8 cellular contexts compared by ENCODE assay signal in the genomic region with DNA sequence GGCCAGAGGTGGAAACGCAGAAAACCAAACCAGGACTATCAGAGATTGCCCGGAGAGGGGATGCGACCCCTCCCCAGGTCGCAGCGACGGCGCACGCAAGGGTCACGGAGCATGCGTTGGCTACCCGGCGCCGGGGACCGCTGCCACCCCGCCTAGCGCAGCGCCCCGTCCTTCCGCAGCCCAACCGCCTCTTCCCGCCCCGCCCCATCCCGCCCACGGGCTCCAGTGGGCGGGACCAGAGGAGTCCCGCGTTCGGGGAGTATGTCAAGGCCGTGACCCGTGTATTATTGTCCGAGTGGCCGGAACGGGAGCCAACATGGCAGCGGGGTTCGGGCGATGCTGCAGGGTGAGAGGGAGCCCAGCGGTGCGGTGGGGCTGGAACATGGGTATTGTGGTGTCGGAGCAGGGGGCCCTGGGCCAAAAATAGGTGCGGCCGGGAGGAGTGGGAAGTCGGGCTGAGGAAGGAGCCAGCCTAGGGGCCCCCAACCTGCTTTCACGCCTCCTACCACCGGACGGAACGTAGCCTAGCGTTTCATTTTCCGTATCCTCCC. TPM values are rescaled to one million over a fixed set of nuclear protein-coding genes. Genes with fewer than 3 reads are reported as not detected.
DNase-seq lines count a peak whose midpoint lies in the region; ATAC-seq, FAIRE-seq and TF ChIP-seq lines count a peak whose summit lies in the region.

A gene (plus strand): TSS at position 238 of the 551 bp plus-strand sequence. CDS start 79 bp downstream, at position 317.

- H4K20me1 ChIP-seq in H1 (replicated peaks in 1 of 2; ENCODE audit: control insufficient read depth in 1 of 2, insufficient read depth in 2 of 2, low read length in 2 of 2) = peaks cover 0 to 2% of the 10 kb centered on the region in 2 experiments

- H3K4me2 ChIP-seq in H1 (ENCODE audit: insufficient read depth in 1 of 2, low read depth in 2 of 2, low read length in 2 of 2) = peak within 1 kb of the TSS; percentile 58 to 70

- WGBS in H1 (ENCODE audit: extremely low coverage in 1 of 2, insufficient coverage in 1 of 2, insufficient read length in 1 of 2, insufficient replicate concordance in 2 of 2, low coverage in 1 of 2, low lambda C conversion rate in 2 of 2, missing lambda C conversion rate in 1 of 2), 2 experiments = 0% methylated on average over 27 of the region's 48 CpGs; no CpG with 5 or more reads in 1 of the 2 experiments

- no peaks in the 10 kb centered on the region for H3K9me3 ChIP-seq in H1 (ENCODE audit: insufficient read depth in 2 of 2, low read depth in 1 of 2, low read length in 1 of 2)

- peaks cover 6% of the 10 kb centered on the region for H3K36me3 Mint-ChIP-seq in activated CD8-positive, alpha-beta memory T cell treated with anti-CD3 and anti-CD28 coated beads, Interleukin-2, amount 10 ng/mL, durations not matched to agents 7 days and 5 days

- peak within 1 kb of the TSS; percentile 93; the same call in 1 of the 2 replicates for H4K8ac ChIP-seq in H1 (ENCODE audit: extremely low read depth, insufficient read depth, low read length)

- H3K14ac ChIP-seq in H1 (ENCODE audit: insufficient read length) = no peak within 1 kb of the TSS

- TF ChIP-seq EP300 in H1 (IDR thresholded peaks at IDR 0.05; ENCODE audit: borderline replicate concordance in 1 of 2, low read depth in 2 of 2, low read length in 2 of 2) = no peak

- peak within 1 kb of the TSS; percentile 99 for H4K5ac ChIP-seq in H1 (ENCODE audit: insufficient read length, low read depth, low read length)

- H2AK5ac ChIP-seq in H1 (ENCODE audit: low read depth, low read length) = no peak within 1 kb of the TSS

- peak within 1 kb of the TSS; percentile 84 for H4K91ac ChIP-seq in H1 (replicated peaks; ENCODE audit: insufficient read length, low read length)

- H3K56ac ChIP-seq in H1 (replicated peaks; ENCODE audit: insufficient read length, low read depth, low read length) = peak within 1 kb of the TSS; percentile 72

- TF ChIP-seq CTCF in HL-60 (IDR thresholded peaks at IDR 0.05; ENCODE audit: insufficient read depth, low read length) (no peak), H1 (IDR thresholded peaks at IDR 0.05; ENCODE audit: control extremely low read depth in 1 of 3, insufficient read depth in 1 of 3, low read depth in 1 of 3, low read length in 3 of 3) (no peak)

- H2AFZ ChIP-seq in H1 (ENCODE audit: low read length) = peak within 1 kb of the TSS; percentile 25; the same call in 1 of the 2 replicates

- H2BK15ac ChIP-seq in H1 (ENCODE audit: low read length) = no peak within 1 kb of the TSS

- TF ChIP-seq RAD21 in H1 (IDR thresholded peaks at IDR 0.05 in 1 of 2, conservative IDR thresholded peaks at IDR 0.05 in 1 of 2; ENCODE audit: low read depth in 2 of 2, low read length in 2 of 2) = no peak

- peaks cover 0 to 12% (median 9%) of the 10 kb centered on the region in 4 experiments; a peak in 4 of 7 replicates for H3K4me1 ChIP-seq in H1 (replicated peaks in 1 of 4; ENCODE audit: control insufficient read depth in 3 of 4, insufficient read depth in 4 of 4, low read length in 3 of 4)

- peaks cover 28% of the 10 kb centered on the region for H3K4me1 Mint-ChIP-seq in activated CD8-positive, alpha-beta memory T cell treated with anti-CD3 and anti-CD28 coated beads, Interleukin-2, amount 10 ng/mL, durations not matched to agents 7 days and 5 days

- no peak within 1 kb of the TSS for H2BK120ac ChIP-seq in H1 (replicated peaks; ENCODE audit: low read depth, low read length)

- peak within 1 kb of the TSS; percentile 88 for H3K18ac ChIP-seq in H1 (ENCODE audit: extremely low read depth, low read length)

- H3K4ac ChIP-seq in H1 (replicated peaks; ENCODE audit: insufficient read length, low read depth, low read length) = no peak within 1 kb of the TSS

- H3K27me3 ChIP-seq in HL-60 (ENCODE audit: insufficient read depth, poor library complexity, severe bottlenecking) (no peaks in the 10 kb centered on the region), H1 (replicated peaks in 1 of 4; ENCODE audit: control insufficient read depth in 3 of 4, extremely low read depth in 1 of 4, insufficient read depth in 3 of 4, low read length in 3 of 4) (no peaks in the 10 kb centered on the region)

- peak within 1 kb of the TSS; percentile 80 for H2BK5ac ChIP-seq in H1 (ENCODE audit: low read depth, low read length)

- H3K23me2 ChIP-seq in H1 (ENCODE audit: low read depth, low read length) = peaks cover 2% of the 10 kb centered on the region; the same call in 1 of the 2 replicates

- peaks cover 0 to 37% of the 10 kb centered on the region in 2 experiments; a peak in 2 of 4 replicates for H3K79me2 ChIP-seq in H1 (ENCODE audit: control insufficient read depth in 1 of 2, insufficient read depth in 2 of 2, low read length in 2 of 2)

- H3K4me3 ChIP-seq in HL-60 (replicated peaks; ENCODE audit: insufficient read depth, low read length) (peak within 1 kb of the TSS; percentile 73), H1 (ENCODE audit: extremely low read depth in 1 of 4, insufficient read depth in 2 of 4, low read depth in 3 of 4, low read length in 4 of 4) (peak within 1 kb of the TSS; percentile 63 to 91 (median 85))

- CTCF ChIA-PET in activated CD8-positive, alpha-beta memory T cell treated with anti-CD3 and anti-CD28 coated beads, Interleukin-2, amount 10 ng/mL, durations not matched to agents 7 days and 5 days (lab: Charles Lee) = no interaction called here
- CTCF ChIA-PET in H1 (lab: Charles Lee; ENCODE audit: partially characterized antibody) = interaction anchor here (1.0 to 1.3 kb wide), 4 partner anchors 52 to 110 kb away, joined by 3 to 8 read pairs (median 3); no protein-coding TSS in a partner anchor

- peak; percentile 85 for ATAC-seq in GM19463 (IDR thresholded peaks at IDR 0.05; ENCODE audit: unreplicated experiment)
- peak; percentile 97 for ATAC-seq in activated CD8-positive, alpha-beta memory T cell treated with anti-CD3 and anti-CD28 coated beads, Interleukin-2, amount 10 ng/mL, durations not matched to agents 7 days and 5 days

- peak in 1 of 2 experiments; percentile 72; a peak in 2 of 3 replicates for TF ChIP-seq POLR2A in H1 (IDR thresholded peaks at IDR 0.05; ENCODE audit: control extremely low read depth in 1 of 2, low read depth in 2 of 2, low read length in 2 of 2)

- no peak within 1 kb of the TSS for H2BK20ac ChIP-seq in H1 (ENCODE audit: low read length)

- no peaks in the 10 kb centered on the region; the same call in 1 of the 2 replicates for H3K79me1 ChIP-seq in H1 (ENCODE audit: low read depth, low read length)

- no peaks in the 10 kb centered on the region; a peak in 1 of 8 replicates for H3K36me3 ChIP-seq in H1 (ENCODE audit: control insufficient read depth in 2 of 4, insufficient read depth in 4 of 4, low read length in 3 of 4)

- H3K9me3 Mint-ChIP-seq in activated CD8-positive, alpha-beta memory T cell treated with anti-CD3 and anti-CD28 coated beads, Interleukin-2, amount 10 ng/mL, durations not matched to agents 7 days and 5 days (ENCODE audit: low read depth) = no peaks in the 10 kb centered on the region

- H3K27ac ChIP-seq in HL-60 (replicated peaks) (peak within 1 kb of the TSS; percentile 94), H1 (ENCODE audit: low read depth, low read length) (peak within 1 kb of the TSS; percentile 88)

- no peak for FAIRE-seq in H1 (lab: Jason Lieb, UNC)

- DNase-seq in COLO668 (lab: John Stamatoyannopoulos, UW; ENCODE audit: unreplicated experiment) (peak; percentile 96), HL-60 (ENCODE audit: low read depth in 1 of 2, low spot score in 1 of 2) (peak; percentile 58 to 86), NOMO-1 treated with DMSO at 0.1 percent for 48 hours (lab: John Stamatoyannopoulos, UW; ENCODE audit: unreplicated experiment) (peak; percentile 81), H1 (ENCODE audit: low read depth in 1 of 2, low spot score in 2 of 2) (peak; percentile 23 to 84), mesenteric fat pad (ENCODE audit: low spot score) (peak; percentile 95)
- peak; percentile 88 for DNase-seq in activated CD8-positive, alpha-beta memory T cell treated with anti-CD3 and anti-CD28 coated beads, Interleukin-2, amount 10 ng/mL, durations not matched to agents 7 days and 5 days
- peak; percentile 75 for DNase-seq in stimulated activated CD8-positive, alpha-beta memory T cell treated with anti-CD3 and anti-CD28 coated beads, Interleukin-15, amount 100 ng/mL, for 24 hours (ENCODE audit: low read depth)

- no peaks in the 10 kb centered on the region for H3K27me3 Mint-ChIP-seq in activated CD8-positive, alpha-beta memory T cell treated with anti-CD3 and anti-CD28 coated beads, Interleukin-2, amount 10 ng/mL, durations not matched to agents 7 days and 5 days

- H3K23ac ChIP-seq in H1 (ENCODE audit: insufficient read length) = no peak within 1 kb of the TSS

- peak within 1 kb of the TSS; percentile 99 for H3K4me3 Mint-ChIP-seq in activated CD8-positive, alpha-beta memory T cell treated with anti-CD3 and anti-CD28 coated beads, Interleukin-2, amount 10 ng/mL, durations not matched to agents 7 days and 5 days

- POLR2A ChIA-PET in H1 (lab: Charles Lee; ENCODE audit: partially characterized antibody) = interaction anchor here (1.3 to 2.6 kb wide), 4 partner anchors 14 to 66 kb away, joined by 3 to 10 read pairs (median 8); no protein-coding TSS in a partner anchor

- peak within 1 kb of the TSS; percentile 95 for H3K27ac Mint-ChIP-seq in activated CD8-positive, alpha-beta memory T cell treated with anti-CD3 and anti-CD28 coated beads, Interleukin-2, amount 10 ng/mL, durations not matched to agents 7 days and 5 days

- peak within 1 kb of the TSS; percentile 10 to 79 (median 65) for H3K9ac ChIP-seq in H1 (replicated peaks in 1 of 4; ENCODE audit: extremely low read depth in 1 of 4, low read depth in 3 of 4, low read length in 3 of 4)

- H2BK12ac ChIP-seq in H1 (ENCODE audit: low read depth, low read length) = no peak within 1 kb of the TSS; the same call in 1 of the 2 replicates

TF ChIP-seq in H1, 55 proteins besides CTCF, POLR2A, EP300 and RAD21 (continues in another document):
- TF ChIP-seq RXRA (IDR thresholded peaks at IDR 0.05; ENCODE audit: insufficient read depth, low read depth, low read length) = no peak
- no peak for TF ChIP-seq CBX5 (IDR thresholded peaks at IDR 0.05; ENCODE audit: low read depth, low read length)

RNA-seq across cellular contexts. Expression of the gene that starts here (rescaled TPM):
- total RNA-seq in activated CD8-positive, alpha-beta memory T cell treated with anti-CD3 and anti-CD28 coated beads, Interleukin-2, amount 10 ng/mL, durations not matched to agents 7 days and 5 days = 10 to 100 TPM; 39.2 to 52.8 TPM
- total RNA-seq in H1 (2021; fragmentation: NEBNext Ultra II Directional; extraction: Animal tissue kit (Norgen Biotek cat#: 25700)) = 40.0 and 41.7 TPM in 2 replicates
- polyA plus RNA-seq in H1 (2011; rRNA removed) = 10.3 and 14.3 TPM in 2 replicates
- 29.1 TPM for polyA plus RNA-seq in H1 (2011; cell fraction: cytosol; rRNA removed)
- 5.7 TPM for polyA plus RNA-seq in H1 (2011; cell fraction: nucleus; rRNA removed)
- 41.5 to 81.6 TPM (median 51.1 TPM) in 4 replicates for polyA plus RNA-seq in H1 (2012, experiment 1 of 2)
- polyA plus RNA-seq in H1 (2012, experiment 2 of 2) = 4.4 TPM
- 29.6 TPM for polyA plus RNA-seq in H1 (2013, experiment 1 of 2)
- polyA plus RNA-seq in H1 (2013, experiment 2 of 2) = 30.3 TPM
- polyA minus RNA-seq in H1 (2011; rRNA and poly(A)+ RNA removed) = 16.2 and 30.2 TPM in 2 replicates
- 13.4 TPM for polyA minus RNA-seq in H1 (2011; cell fraction: cytosol; rRNA and poly(A)+ RNA removed)
- polyA minus RNA-seq in H1 (2011; cell fraction: nucleus; rRNA and poly(A)+ RNA removed) = 35.6 TPM
- 41.9 TPM for total RNA-seq in mesenteric fat pad

Comparison
In these comparisons a context has a peak if more than half of its experiments do, and no peak if none do; other contexts are left out.
1. Peak in every context shown above with its lines: DNase-seq, ATAC-seq, H3K4me3 ChIP-seq and H3K27ac ChIP-seq.